In genomic region chr3:150388468-150389418, GRCh38 we compare ENCODE assay signal across 14 cellular contexts.
"Had no signal": no experiment of that assay in that cellular context is flagged by ENCODE, and none has a peak within 500 bp of the region (broad histone marks: within the 10 kb centered on the region; RNA-seq: fewer than 3 reads in every experiment).

No MANE protein-coding gene starts in this region.

- DNase-seq: activated CD4-positive, alpha-beta T cell treated with anti-CD3 and anti-CD28 coated beads, Interleukin-2, amount 50 U/mL, for 48 hours; activated naive CD4-positive, alpha-beta T cell treated with anti-CD3 and anti-CD28 coated beads for 36 hours; foreskin melanocyte; heart left ventricle; immature natural killer cell; left cardiac atrium; lower lobe of right lung; naive thymus-derived CD4-positive, alpha-beta T cell; retina; stimulated activated CD4-positive, alpha-beta T cell treated with anti-CD3 and anti-CD28 coated beads, Interleukin-2, amount 100 ng/mL, for 48 hours; stimulated activated naive B cell treated with anti-CD40 and anti-IgM and Interleukin-4, amounts not matched to agents 10 μg/mL and 1 μg/mL and 100 μg/mL, for 72 hours; T-cell; T1000; thyroid gland had no signal
